Comparison of ENCODE assay signal across 1 cellular context in the genomic region with DNA sequence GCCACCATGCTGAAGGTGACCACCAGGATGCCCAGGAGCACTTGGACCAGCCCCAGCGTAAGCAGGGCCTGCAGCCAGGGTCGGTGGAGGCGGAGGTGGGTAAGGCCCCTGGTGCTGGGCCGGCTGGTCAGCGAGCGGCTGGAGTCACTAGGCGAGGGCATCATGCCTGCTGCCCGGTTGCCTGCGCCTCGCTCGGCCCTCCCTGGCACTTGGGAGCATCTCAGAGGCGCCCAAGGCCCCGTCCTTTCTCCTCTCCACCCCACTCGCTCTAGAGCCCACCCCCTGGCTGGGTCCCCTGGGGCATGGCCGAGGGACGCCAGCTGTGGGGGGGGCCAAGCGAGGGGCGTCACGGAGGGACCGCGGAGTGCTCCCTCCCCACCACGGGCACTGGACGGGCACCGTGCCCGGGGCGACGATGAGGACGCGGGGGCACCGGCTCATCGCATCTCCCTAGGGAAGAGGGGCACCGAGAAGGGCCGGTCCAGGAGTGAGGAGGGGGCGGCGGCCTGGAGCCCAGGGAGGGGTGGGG.
TF ChIP-seq lines count a peak whose summit lies in the region.

No MANE protein-coding gene starts in this region.

TF ChIP-seq in endothelial cell of umbilical vein, 7 proteins besides CTCF, POLR2A, EP300 and RAD21:
- TF ChIP-seq JUN (IDR thresholded peaks at IDR 0.05; ENCODE audit: borderline replicate concordance, insufficient read depth, insufficient read length, low read depth): no peak
- no peak for TF ChIP-seq GATA2 (IDR thresholded peaks at IDR 0.05; ENCODE audit: insufficient read depth, insufficient read length, low read depth, low read length)
- no peak for TF ChIP-seq FOS (IDR thresholded peaks at IDR 0.05; ENCODE audit: borderline replicate concordance, insufficient read depth, low read length)
- no peak for TF ChIP-seq POLR2AphosphoS5 (IDR thresholded peaks at IDR 0.05; ENCODE audit: insufficient read depth, low read depth, low read length)
- no peak for TF ChIP-seq EZH2 (IDR thresholded peaks at IDR 0.05; ENCODE audit: borderline replicate concordance, low read depth, low read length, severe bottlenecking)
- TF ChIP-seq, protein P1, sequence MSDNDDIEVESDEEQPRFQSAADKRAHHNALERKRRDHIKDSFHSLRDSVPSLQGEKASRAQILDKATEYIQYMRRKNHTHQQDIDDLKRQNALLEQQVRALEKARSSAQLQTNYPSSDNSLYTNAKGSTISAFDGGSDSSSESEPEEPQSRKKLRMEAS (IDR thresholded peaks at IDR 0.05; ENCODE audit: insufficient read depth, insufficient read length): no peak
- TF ChIP-seq MYC (IDR thresholded peaks at IDR 0.05; ENCODE audit: low read depth, low read length): no peak
